In genomic region chr21:34926784-34927548, GRCh38 we compare ENCODE assay signal across 13 cellular contexts.
DNase-seq lines count a peak whose midpoint lies in the region; ATAC-seq and TF ChIP-seq lines count a peak whose summit lies in the region.
"Had no signal": no experiment of that assay in that cellular context is flagged by ENCODE, and none has a peak within 500 bp of the region (broad histone marks: within the 10 kb centered on the region; RNA-seq: fewer than 3 reads in every experiment).

No MANE protein-coding gene starts in this region.

- peaks cover 58 to 80% of the 10 kb centered on the region in 2 donors for H3K4me1 Mint-ChIP-seq in immature natural killer cell

- RAD21 ChIA-PET in HCT116 (lab: Charles Lee; ENCODE audit: low non-redundant PET in 1 of 2, low total read pairs in 2 of 2, uncharacterized antibody in 2 of 2, unreplicated experiment in 2 of 2), result no interaction called here

- H3K79me2 ChIP-seq in HCT116 (ENCODE audit: insufficient read depth, low read length), result no peaks in the 10 kb centered on the region

- no peak overlapping the region for H3K27ac ChIP-seq in HCT116 (ENCODE audit: low read depth, low read length)
- no peak overlapping the region for H3K27ac ChIP-seq in liver (ENCODE audit: low read depth in 1 of 2, low read length in 2 of 2)

- TF ChIP-seq RAD21 in HCT116 (IDR thresholded peaks at IDR 0.05; ENCODE audit: low read depth), result no peak
- TF ChIP-seq RAD21 in liver (IDR thresholded peaks at IDR 0.05), result peak in 1 of 2 donors; percentile 37

- TF ChIP-seq CTCF in HCT116 (IDR thresholded peaks at IDR 0.05 in 2 of 3, conservative IDR thresholded peaks at IDR 0.05 in 1 of 3; ENCODE audit: borderline replicate concordance in 1 of 3, insufficient read depth in 1 of 3, low read depth in 2 of 3, low read length in 2 of 3) (no peak), liver (IDR thresholded peaks at IDR 0.05; ENCODE audit: low read depth, low read length, missing input control) (no peak), GM10248 (IDR thresholded peaks at IDR 0.05; ENCODE audit: control extremely low read depth, extremely low read depth, low read depth, missing control alignments) (no peak)

- CTCF ChIA-PET in HCT116 (lab: Charles Lee) (no interaction called here), GM10248 (lab: Yijun Ruan, JAX) (interaction anchor here (0.9 to 1.0 kb wide), 2 partner anchors 103 to 125 kb away, joined by 3 read pairs; no protein-coding TSS in a partner anchor)

- H3K4me3 ChIP-seq in HCT116 (replicated peaks in 1 of 2; ENCODE audit: low read depth in 1 of 2, low read length in 2 of 2) (no peak overlapping the region), liver (ENCODE audit: low read depth in 1 of 3, low read length in 3 of 3) (no peak overlapping the region)

- 65% methylated on average over 8 of the region's 8 CpGs for WGBS in liver

- no peak overlapping the region for H2AFZ ChIP-seq in HCT116 (ENCODE audit: low read depth, low read length, poor library complexity, severe bottlenecking)

- POLR2A ChIA-PET in HCT116 (lab: Charles Lee) (interaction anchor here (0.7 kb wide), 1 partner anchor 130 kb away, joined by 5 read pairs; no protein-coding TSS in a partner anchor), GM10248 (lab: Yijun Ruan, JAX) (no interaction called here)

- no peak overlapping the region for H3K27ac Mint-ChIP-seq in immature natural killer cell

- peaks cover 0 to 11% of the 10 kb centered on the region in 2 experiments; a peak in 1 of 4 replicates for H3K4me1 ChIP-seq in HCT116 (ENCODE audit: control insufficient read depth in 1 of 2, insufficient read depth in 2 of 2, low read length in 2 of 2)
- H3K4me1 ChIP-seq in liver (ENCODE audit: control insufficient read depth in 4 of 4, insufficient read depth in 4 of 4, low read length in 3 of 4), result no peaks in the 10 kb centered on the region

- intact Hi-C loops in HCT116 (cut with micrococcal nuclease), result no loop called here

- H3K4me2 ChIP-seq in HCT116 (ENCODE audit: low read length), result peak overlapping the region; percentile 28; the same call in 1 of the 2 replicates

- H3K9me3 Mint-ChIP-seq in immature natural killer cell, result peaks cover 0 to 1% (median 0%) of the 10 kb centered on the region in 6 donors

- no peaks in the 10 kb centered on the region for H4K20me1 ChIP-seq in HCT116 (ENCODE audit: insufficient read depth)

- no peak overlapping the region for H3K4me3 Mint-ChIP-seq in immature natural killer cell

- no peak for TF ChIP-seq POLR2A in HCT116 (IDR thresholded peaks at IDR 0.05; ENCODE audit: borderline replicate concordance, extremely low read depth, insufficient read depth, insufficient read length)

- DNase-seq in AG20443 (ENCODE audit: low spot score), result peak; percentile 53
- DNase-seq in HCT116 (ENCODE audit: low read depth, low spot score), result no peak
- DNase-seq in astrocyte of the hippocampus (ENCODE audit: low read depth, low spot score), result peak; percentile 26
- no peak for DNase-seq in activated CD8-positive, alpha-beta memory T cell treated with anti-CD3 and anti-CD28 coated beads for 24 hours
- DNase-seq in GM10248 (ENCODE audit: extremely low spot score), result no peak
- no peak for DNase-seq in immature natural killer cell
- DNase-seq: activated CD8-positive, alpha-beta memory T cell treated with anti-CD3 and anti-CD28 coated beads, Interleukin-2, amount 50 U/mL, for 4 hours; foreskin melanocyte; NCI-H2029; stimulated activated CD4-positive, alpha-beta T cell treated with anti-CD3 and anti-CD28 coated beads, Interleukin-12 subunit alpha, Interleukin-12 subunit beta, amount 100 ng/mL, for 4 hours; T-helper 9 cell had no signal

- H3K36me3 ChIP-seq in HCT116 (ENCODE audit: control insufficient read depth in 1 of 2, insufficient read depth in 2 of 2, low read length in 2 of 2) (no peaks in the 10 kb centered on the region), liver (ENCODE audit: control insufficient read depth in 4 of 4, insufficient read depth in 3 of 4, low read depth in 1 of 4, low read length in 3 of 4) (no peaks in the 10 kb centered on the region)

- H3K9me3 ChIP-seq in HCT116 (ENCODE audit: control insufficient read depth in 1 of 2, insufficient read depth in 1 of 2, low read depth in 1 of 2, low read length in 2 of 2), result no peaks in the 10 kb centered on the region
- H3K9me3 ChIP-seq in liver (ENCODE audit: control insufficient read depth in 4 of 4, low read length in 3 of 4), result no peaks in the 10 kb centered on the region

- no peak overlapping the region for H3K9ac ChIP-seq in HCT116 (ENCODE audit: low read length)
- no peak overlapping the region for H3K9ac ChIP-seq in liver (ENCODE audit: low read depth in 1 of 2, low read length in 2 of 2)

- peaks cover 1 to 12% (median 3%) of the 10 kb centered on the region in 3 donors for H3K36me3 Mint-ChIP-seq in immature natural killer cell

- H3K27me3 Mint-ChIP-seq in immature natural killer cell (ENCODE audit: low read depth in 3 of 3), result no peaks in the 10 kb centered on the region

- no TSS peak for BruUV-seq in HCT116 (replicated peaks; lab: Mats Ljungman, UMichigan)

- H3K27me3 ChIP-seq in HCT116 (ENCODE audit: insufficient read depth, low read length) (no peaks in the 10 kb centered on the region), liver (ENCODE audit: control insufficient read depth in 4 of 4, insufficient read depth in 4 of 4, low read length in 3 of 4) (peaks cover 0 to 4% (median 0%) of the 10 kb centered on the region in 4 donors)

- ATAC-seq in HCT116 (no peak), GM18511 (IDR thresholded peaks at IDR 0.05; ENCODE audit: unreplicated experiment) (no peak)

- no peaks in the 10 kb centered on the region for H3K9me2 ChIP-seq in HCT116 (ENCODE audit: insufficient read depth)

TF ChIP-seq in HCT116, 20 proteins besides CTCF, POLR2A, EP300 and RAD21 (continues in another document):
- TF ChIP-seq POLR2AphosphoS5 (IDR thresholded peaks at IDR 0.05; ENCODE audit: low read depth, low read length) (no peak), ATF3 (IDR thresholded peaks at IDR 0.05) (no peak), MAX (IDR thresholded peaks at IDR 0.05) (no peak)

TF ChIP-seq in liver, 16 proteins besides CTCF, POLR2A, EP300 and RAD21:
- no peak for TF ChIP-seq EGR1 (IDR thresholded peaks at IDR 0.05; ENCODE audit: low read depth in 2 of 2)
- peak; percentile 69 for TF ChIP-seq HNF4G (IDR thresholded peaks at IDR 0.05)
- peak; percentile 48 to 79 for TF ChIP-seq HNF4A (conservative IDR thresholded peaks at IDR 0.05)
TF ChIP-seq in liver: peak in this region for 2.

Comparison
In these comparisons a context has a peak if more than half of its experiments do, and no peak if none do; other contexts are left out.
1. DNase-seq: peak in AG20443 (single experiment) and astrocyte of the hippocampus (single experiment); none in HCT116 (single experiment), activated CD8-positive, alpha-beta memory T cell treated with anti-CD3 and anti-CD28 coated beads for 24 hours (single experiment), GM10248 (single experiment) and immature natural killer cell (0 of 3).